In the genomic region with DNA sequence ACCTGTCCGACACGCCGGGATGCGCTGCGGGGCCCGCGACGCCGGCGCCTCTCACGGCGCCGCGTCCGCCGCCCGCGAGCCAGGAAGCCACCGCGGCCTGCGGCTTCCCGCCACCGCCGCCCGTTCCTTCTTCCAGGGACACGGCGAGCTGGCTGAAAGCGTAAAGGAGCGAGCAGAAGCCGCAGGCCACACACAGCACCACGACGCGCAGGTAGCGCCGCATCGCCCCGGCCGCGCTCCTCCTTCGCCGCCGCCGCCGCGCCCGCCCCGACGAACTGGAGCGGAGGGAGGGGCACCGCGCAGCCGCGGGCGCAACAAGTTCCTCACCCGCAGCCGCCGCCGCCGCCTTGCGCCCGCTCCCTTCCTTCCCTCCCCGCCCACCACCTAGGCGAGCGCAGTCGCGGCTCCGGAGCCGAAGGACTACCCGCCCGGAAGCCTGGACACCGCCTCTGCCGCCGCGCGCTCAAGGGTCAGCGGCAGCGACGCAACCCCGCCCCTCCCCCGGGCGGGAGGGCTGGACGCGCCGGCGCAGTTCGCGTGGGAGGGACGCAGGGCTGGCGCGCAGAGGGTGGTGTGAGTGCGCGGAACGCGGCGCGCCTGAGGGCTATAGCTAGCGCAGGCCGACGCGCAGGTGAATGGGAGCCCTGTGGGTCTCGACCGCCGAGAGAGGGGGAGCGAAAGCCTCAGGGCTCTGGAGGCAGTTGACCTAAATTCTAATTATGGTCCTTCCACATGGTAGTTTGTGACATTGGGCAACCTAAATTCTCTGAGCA, we compare ENCODE assay signal across 8 cellular contexts. TPM values are rescaled to one million over a fixed set of nuclear protein-coding genes. Genes with fewer than 3 reads are reported as not detected.
DNase-seq lines count a peak whose midpoint lies in the region; ATAC-seq and TF ChIP-seq lines count a peak whose summit lies in the region.

A gene with protein sequence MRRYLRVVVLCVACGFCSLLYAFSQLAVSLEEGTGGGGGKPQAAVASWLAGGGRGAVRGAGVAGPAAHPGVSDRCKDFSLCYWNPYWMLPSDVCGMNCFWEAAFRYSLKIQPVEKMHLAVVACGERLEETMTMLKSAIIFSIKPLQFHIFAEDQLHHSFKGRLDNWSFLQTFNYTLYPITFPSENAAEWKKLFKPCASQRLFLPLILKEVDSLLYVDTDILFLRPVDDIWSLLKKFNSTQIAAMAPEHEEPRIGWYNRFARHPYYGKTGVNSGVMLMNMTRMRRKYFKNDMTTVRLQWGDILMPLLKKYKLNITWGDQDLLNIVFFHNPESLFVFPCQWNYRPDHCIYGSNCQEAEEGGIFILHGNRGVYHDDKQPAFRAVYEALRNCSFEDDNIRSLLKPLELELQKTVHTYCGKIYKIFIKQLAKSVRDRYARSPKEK (minus strand): TSS at position 451 of the 773 bp plus-strand sequence. CDS start 228 bp downstream, at position 223.

- peaks cover 50% of the 10 kb centered on the region for H3K27me3 ChIP-seq in GM23338 (ENCODE audit: insufficient read depth)

- POLR2A ChIA-PET in RWPE1 (lab: Yijun Ruan, JAX; ENCODE audit: low non-redundant PET) = no interaction called here

- H3K4me3 Mint-ChIP-seq in GM23338 (peak within 1 kb of the TSS; percentile 91), nephron (peak within 1 kb of the TSS; percentile 97 to 98 (median 98))

- peaks cover 25% of the 10 kb centered on the region for H3K4me1 Mint-ChIP-seq in GM23338
- peaks cover 20% of the 10 kb centered on the region for H3K4me1 Mint-ChIP-seq in nephron

- H3K27ac Mint-ChIP-seq in GM23338 (peak within 1 kb of the TSS; percentile 80), nephron (peak within 1 kb of the TSS; percentile 39 to 88 (median 54))

- CTCF ChIA-PET in RWPE1 (lab: Yijun Ruan, JAX) = no interaction called here

- DNase-seq in Daoy (ENCODE audit: low read depth) = peak; percentile 97
- peak; percentile 92 for DNase-seq in GM23338 (ENCODE audit: low spot score)
- DNase-seq in LHCN-M2 (ENCODE audit: low read depth) = peak; percentile 90
- DNase-seq in RWPE1 (ENCODE audit: low spot score) = peak; percentile 88
- peak; percentile 79 for DNase-seq in activated T-helper 9 cell treated with anti-CD3 and anti-CD28 coated beads, Interleukin-2, amount 50 U/mL, for 16 hours (ENCODE audit: low read depth)
- peak; percentile 94 for DNase-seq in fibroblast of pulmonary artery (ENCODE audit: low read depth)
- DNase-seq in stimulated activated naive CD8-positive, alpha-beta T cell treated with anti-CD3 and anti-CD28 coated beads, Interleukin-15, Interleukin-2, amounts not matched to agents 100 U/mL and 50 U/mL, for 24 hours = peak; percentile 91

- H3K27me3 Mint-ChIP-seq in GM23338 (ENCODE audit: insufficient read depth, low read depth, poor library complexity) = peaks cover 6% of the 10 kb centered on the region
- H3K27me3 Mint-ChIP-seq in nephron (ENCODE audit: low read depth) = no peaks in the 10 kb centered on the region

- peaks cover 19% of the 10 kb centered on the region; the same call in 1 of the 2 replicates for H4K20me1 ChIP-seq in GM23338 (replicated peaks; ENCODE audit: insufficient read depth)

- H2AFZ ChIP-seq in GM23338 = peak within 1 kb of the TSS; percentile 99

- peak within 1 kb of the TSS; percentile 46; the same call in 1 of the 2 replicates for H3K27ac ChIP-seq in GM23338 (ENCODE audit: low read depth)
- peak within 1 kb of the TSS; percentile 93 for H3K27ac ChIP-seq in RWPE1

- no peaks in the 10 kb centered on the region for H3K36me3 ChIP-seq in GM23338 (ENCODE audit: insufficient read depth)

- H3K4me2 ChIP-seq in GM23338 = peak within 1 kb of the TSS; percentile 76

- H3K36me3 Mint-ChIP-seq in GM23338 (ENCODE audit: low read depth) (no peaks in the 10 kb centered on the region; the same call in 2 of the 3 replicates), nephron (ENCODE audit: low read depth) (no peaks in the 10 kb centered on the region)

- ATAC-seq in GM23338 = peak; percentile 89
- peak; percentile 97 for ATAC-seq in stimulated activated naive CD8-positive, alpha-beta T cell treated with anti-CD3 and anti-CD28 coated beads, Interleukin-15, Interleukin-2, amounts not matched to agents 100 U/mL and 50 U/mL, for 24 hours

- H3K4me3 ChIP-seq in GM23338 (peak within 1 kb of the TSS; percentile 59), fibroblast of pulmonary artery (replicated peaks; ENCODE audit: low read depth, low read length) (peak within 1 kb of the TSS; percentile 67)

- no peaks in the 10 kb centered on the region for H3K9me2 ChIP-seq in GM23338 (ENCODE audit: insufficient read depth)

- peaks cover 23% of the 10 kb centered on the region for H3K4me1 ChIP-seq in GM23338 (ENCODE audit: insufficient read depth)

- peaks cover 39% of the 10 kb centered on the region for H3K79me2 ChIP-seq in GM23338 (replicated peaks; ENCODE audit: insufficient read depth)

- TF ChIP-seq CTCF in GM23338 (conservative IDR thresholded peaks at IDR 0.05; ENCODE audit: low read depth in 2 of 2) (no peak), RWPE1 (conservative IDR thresholded peaks at IDR 0.05; ENCODE audit: low read depth) (no peak), fibroblast of pulmonary artery (IDR thresholded peaks at IDR 0.05; ENCODE audit: low read length, missing control alignments) (no peak), nephron (IDR thresholded peaks at IDR 0.05; ENCODE audit: unreplicated experiment in 3 of 3) (no peak)

- no peaks in the 10 kb centered on the region; the same call in 2 of the 3 replicates for H3K9me3 Mint-ChIP-seq in GM23338
- no peaks in the 10 kb centered on the region for H3K9me3 Mint-ChIP-seq in nephron

- peaks cover 14% of the 10 kb centered on the region; the same call in 1 of the 2 replicates for H3F3A ChIP-seq in GM23338 (replicated peaks; ENCODE audit: low read depth)

TF ChIP-seq in GM23338, 12 proteins besides CTCF, POLR2A, EP300 and RAD21:
- TF ChIP-seq POLR2AphosphoS5 (IDR thresholded peaks at IDR 0.05; ENCODE audit: low read depth) (peak; percentile 77), JUNB (IDR thresholded peaks at IDR 0.05; ENCODE audit: unreplicated experiment) (no peak)

RNA-seq across cellular contexts. Expression of the gene that starts here (rescaled TPM):
- 28.8 and 29.9 TPM in 2 replicates for total RNA-seq in Daoy (2014; rRNA removed; shearing (Covaris generic))
- 9.9 and 13.4 TPM in 2 replicates for total RNA-seq in GM23338 (2014; rRNA removed; shearing (Covaris generic))
- polyA plus RNA-seq in GM23338 (2016; fragmentation: Nextera tagmentation; extraction: Ambion mirVana) = 3.7 and 3.9 TPM in 2 replicates
- total RNA-seq in LHCN-M2 (2014; rRNA removed) = 19.2 and 19.8 TPM in 2 replicates
- 4.5 TPM for polyA plus RNA-seq in LHCN-M2 (2012)

Comparison
In these comparisons a context has a peak if more than half of its experiments do, and no peak if none do; other contexts are left out.
1. Peak in every context shown above with its lines: DNase-seq, ATAC-seq, H3K4me3 ChIP-seq and H3K27ac ChIP-seq.